ENCODE assay signal across 10 cellular contexts in the genomic region with DNA sequence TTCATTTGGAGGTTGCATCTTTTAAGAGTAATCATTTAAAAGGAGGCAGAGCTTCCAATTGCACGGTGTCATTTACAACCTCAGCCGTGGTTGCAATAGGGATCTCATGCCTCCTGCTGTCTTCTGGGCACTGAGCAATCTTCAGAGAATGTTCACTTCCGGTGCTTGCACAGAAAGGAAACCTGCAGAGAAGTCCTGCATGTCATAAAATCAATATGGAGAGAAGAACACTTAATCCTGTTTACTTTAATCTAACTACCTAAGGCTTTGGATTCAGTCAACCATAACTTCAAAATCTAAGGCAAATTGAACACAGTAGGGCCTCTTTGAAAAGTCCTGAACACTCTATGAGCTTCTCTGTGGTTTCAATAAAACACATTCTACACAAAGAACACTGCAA. TPM values are rescaled to one million over a fixed set of nuclear protein-coding genes. Genes with fewer than 3 reads are reported as not detected.
DNase-seq lines count a peak whose midpoint lies in the region; ATAC-seq and TF ChIP-seq lines count a peak whose summit lies in the region.
"Had no signal": no experiment of that assay in that cellular context is flagged by ENCODE, and none has a peak within 500 bp of the region (broad histone marks: within the 10 kb centered on the region; RNA-seq: fewer than 3 reads in every experiment).

No MANE protein-coding gene starts in this region.

- H3K27me3 Mint-ChIP-seq in activated CD4-positive, alpha-beta memory T cell treated with anti-CD3 and anti-CD28 coated beads, Interleukin-2, amount 10 ng/mL, durations not matched to agents 7 days and 5 days: peaks cover 1% of the 10 kb centered on the region
- H3K27me3 Mint-ChIP-seq in naive thymus-derived CD8-positive, alpha-beta T cell: peaks cover 0 to 1% (median 0%) of the 10 kb centered on the region in 5 donors

- no peaks in the 10 kb centered on the region for H3K36me3 ChIP-seq in SJCRH30
- no peaks in the 10 kb centered on the region for H3K36me3 ChIP-seq in left ventricle myocardium inferior

- no peak overlapping the region for H3K27ac ChIP-seq in SJCRH30
- no peak overlapping the region for H3K27ac ChIP-seq in left ventricle myocardium inferior (replicated peaks)

- no peaks in the 10 kb centered on the region for H3K27me3 ChIP-seq in SJCRH30
- H3K27me3 ChIP-seq in left ventricle myocardium inferior (ENCODE audit: low read depth): no peaks in the 10 kb centered on the region

- DNase-seq in NCI-H1436 (lab: John Stamatoyannopoulos, UW) (peak; percentile 21), NCI-H1436 treated with DMSO at 0.1 percent for 48 hours (lab: John Stamatoyannopoulos, UW) (no peak), LoVo (ENCODE audit: low spot score) (peak; percentile 41), SJCRH30 (no peak), left ventricle myocardium inferior (no peak), left cardiac atrium (no peak)
- peak; percentile 25 for DNase-seq in activated CD4-positive, alpha-beta memory T cell treated with anti-CD3 and anti-CD28 coated beads, Interleukin-2, amount 10 ng/mL, durations not matched to agents 7 days and 5 days
- DNase-seq in naive thymus-derived CD8-positive, alpha-beta T cell: peak in 2 of 10 donors; percentile 39 to 52
- DNase-seq: naive B cell had no signal

- CTCF ChIA-PET in activated CD4-positive, alpha-beta memory T cell treated with anti-CD3 and anti-CD28 coated beads, Interleukin-2, amount 10 ng/mL, durations not matched to agents 7 days and 5 days (lab: Charles Lee): no interaction called here

- no peak overlapping the region for H3K4me3 Mint-ChIP-seq in activated CD4-positive, alpha-beta memory T cell treated with anti-CD3 and anti-CD28 coated beads, Interleukin-2, amount 10 ng/mL, durations not matched to agents 7 days and 5 days
- peak overlapping the region in 6 of 10 donors; percentile 4 to 50 (median 8) for H3K4me3 Mint-ChIP-seq in naive thymus-derived CD8-positive, alpha-beta T cell
- H3K4me3 Mint-ChIP-seq: CD4-positive, CD25-positive, alpha-beta regulatory T cell; naive B cell had no signal

- H3K36me3 Mint-ChIP-seq in activated CD4-positive, alpha-beta memory T cell treated with anti-CD3 and anti-CD28 coated beads, Interleukin-2, amount 10 ng/mL, durations not matched to agents 7 days and 5 days (ENCODE audit: low read depth): no peaks in the 10 kb centered on the region
- H3K36me3 Mint-ChIP-seq in naive thymus-derived CD8-positive, alpha-beta T cell: no peaks in the 10 kb centered on the region
- H3K36me3 Mint-ChIP-seq: CD4-positive, CD25-positive, alpha-beta regulatory T cell; naive B cell had no signal

- H3K9me3 ChIP-seq in SJCRH30 (replicated peaks) (no peaks in the 10 kb centered on the region), left ventricle myocardium inferior (replicated peaks) (no peaks in the 10 kb centered on the region)

- H3K27ac Mint-ChIP-seq in activated CD4-positive, alpha-beta memory T cell treated with anti-CD3 and anti-CD28 coated beads, Interleukin-2, amount 10 ng/mL, durations not matched to agents 7 days and 5 days: no peak overlapping the region
- peak overlapping the region in 5 of 10 donors; percentile 4 to 64 (median 33) for H3K27ac Mint-ChIP-seq in naive thymus-derived CD8-positive, alpha-beta T cell
- H3K27ac Mint-ChIP-seq: CD4-positive, CD25-positive, alpha-beta regulatory T cell had no signal

- peak; percentile 65 to 82 for ATAC-seq in naive thymus-derived CD8-positive, alpha-beta T cell
- ATAC-seq in left cardiac atrium: no peak

- intact Hi-C loops in left ventricle myocardium inferior (cut with micrococcal nuclease): no loop called here
- intact Hi-C loops in left cardiac atrium (cut with DNase I): no loop called here

- no peak overlapping the region for H3K4me3 ChIP-seq in SJCRH30
- no peak overlapping the region for H3K4me3 ChIP-seq in left ventricle myocardium inferior

- H3K4me1 ChIP-seq in SJCRH30: no peaks in the 10 kb centered on the region
- H3K4me1 ChIP-seq in left ventricle myocardium inferior: peaks cover 39% of the 10 kb centered on the region

- no peak for TF ChIP-seq CTCF in left ventricle myocardium inferior (IDR thresholded peaks at IDR 0.05; ENCODE audit: borderline replicate concordance)

- peaks cover 12% of the 10 kb centered on the region for H3K4me1 Mint-ChIP-seq in activated CD4-positive, alpha-beta memory T cell treated with anti-CD3 and anti-CD28 coated beads, Interleukin-2, amount 10 ng/mL, durations not matched to agents 7 days and 5 days
- H3K4me1 Mint-ChIP-seq in naive thymus-derived CD8-positive, alpha-beta T cell: peaks cover 9 to 22% (median 15%) of the 10 kb centered on the region in 4 donors

- POLR2A ChIA-PET in activated CD4-positive, alpha-beta memory T cell treated with anti-CD3 and anti-CD28 coated beads, Interleukin-2, amount 10 ng/mL, durations not matched to agents 7 days and 5 days (lab: Charles Lee): interaction anchor here (1.1 kb wide), 1 partner anchor 11 kb away, joined by 3 read pairs; the partner anchor contains the start of gene MAP10
- POLR2A ChIA-PET in naive thymus-derived CD8-positive, alpha-beta T cell (lab: Charles Lee): interaction anchor here (0.9 kb wide), 1 partner anchor 11 kb away, joined by 3 read pairs; the partner anchor contains the start of gene MAP10

- no peaks in the 10 kb centered on the region for H3K9me3 Mint-ChIP-seq in activated CD4-positive, alpha-beta memory T cell treated with anti-CD3 and anti-CD28 coated beads, Interleukin-2, amount 10 ng/mL, durations not matched to agents 7 days and 5 days
- H3K9me3 Mint-ChIP-seq in naive thymus-derived CD8-positive, alpha-beta T cell: no peaks in the 10 kb centered on the region
- H3K9me3 Mint-ChIP-seq: CD4-positive, CD25-positive, alpha-beta regulatory T cell had no signal

RNA-seq across cellular contexts. Expression of gene MAP10, which starts 11.3 kb away (rescaled TPM):
- total RNA-seq in activated CD4-positive, alpha-beta memory T cell treated with anti-CD3 and anti-CD28 coated beads, Interleukin-2, amount 10 ng/mL, durations not matched to agents 7 days and 5 days: 1 to 10 TPM; 1.6 to 2.1 TPM
- total RNA-seq in naive thymus-derived CD8-positive, alpha-beta T cell: 1 to 10 TPM; 5.0 to 5.7 TPM
- polyA plus RNA-seq in naive thymus-derived CD8-positive, alpha-beta T cell: 1 to 10 TPM; 1.5 to 2.1 (median 1.9) TPM
- total RNA-seq in SJCRH30 (2014; rRNA removed; shearing (Covaris generic)): 0.10 TPM in 1 of 2 replicates, not detected in the other
- total RNA-seq in left ventricle myocardium inferior (3.2 TPM), left cardiac atrium (1 to 10 TPM; 2.5 to 3.0 TPM)

Comparison
In these comparisons a context has a peak if more than half of its experiments do, and no peak if none do; other contexts are left out.
1. DNase-seq: peak in NCI-H1436 (single experiment), LoVo (single experiment) and activated CD4-positive, alpha-beta memory T cell treated with anti-CD3 and anti-CD28 coated beads, Interleukin-2, amount 10 ng/mL, durations not matched to agents 7 days and 5 days (single experiment); none in NCI-H1436 treated with DMSO at 0.1 percent for 48 hours (single experiment), SJCRH30 (0 of 2), left ventricle myocardium inferior (single experiment) and left cardiac atrium (single experiment).
2. ATAC-seq: peak in naive thymus-derived CD8-positive, alpha-beta T cell (2 of 2); none in left cardiac atrium (0 of 2).